9 cellular contexts compared by ENCODE assay signal in genomic region chr6:16725145-16725864, GRCh38. TPM values are rescaled to one million over a fixed set of nuclear protein-coding genes. Genes with fewer than 3 reads are reported as not detected.
DNase-seq lines count a peak whose midpoint lies in the region; ATAC-seq and TF ChIP-seq lines count a peak whose summit lies in the region.
"Had no signal": no experiment of that assay in that cellular context is flagged by ENCODE, and none has a peak within 500 bp of the region (broad histone marks: within the 10 kb centered on the region; RNA-seq: fewer than 3 reads in every experiment).

No MANE protein-coding gene starts in this region.

- H3K9me3 Mint-ChIP-seq in WTC11: no peaks in the 10 kb centered on the region
- H3K9me3 Mint-ChIP-seq in stimulated activated effector memory CD8-positive, alpha-beta T cell treated with anti-CD3 and anti-CD28 coated beads, Interleukin-12 subunit alpha, Interleukin-12 subunit beta, amount 100 ng/mL, for 72 hours: no peaks in the 10 kb centered on the region
- H3K9me3 Mint-ChIP-seq in T-helper 2 cell treated with Interferon-gamma antibody and Interleukin-4, amounts not matched to agents 5 μg/mL and 100 μg/mL, for 36 hours: no peaks in the 10 kb centered on the region

- H3K4me1 ChIP-seq in HEK293 (ENCODE audit: control insufficient read depth, insufficient read depth, low read length): peaks cover 70% of the 10 kb centered on the region

- peak overlapping the region; percentile 59; the same call in 1 of the 2 replicates for H3K27ac Mint-ChIP-seq in WTC11
- H3K27ac Mint-ChIP-seq in stimulated activated effector memory CD8-positive, alpha-beta T cell treated with anti-CD3 and anti-CD28 coated beads, Interleukin-12 subunit alpha, Interleukin-12 subunit beta, amount 100 ng/mL, for 72 hours: peak overlapping the region; percentile 26
- no peak overlapping the region for H3K27ac Mint-ChIP-seq in T-helper 2 cell treated with Interferon-gamma antibody and Interleukin-4, amounts not matched to agents 5 μg/mL and 100 μg/mL, for 36 hours

- CTCF ChIA-PET in HEK293 (lab: Yijun Ruan, JAX): interaction anchor here (0.8 to 3.9 kb wide), 8 partner anchors 9 to 408 kb away, joined by 3 to 22 read pairs (median 5); no protein-coding TSS in a partner anchor
- CTCF ChIA-PET in WTC11 (lab: Charles Lee): interaction anchor here (0.9 to 1.1 kb wide), 2 partner anchors 36 to 439 kb away, joined by 3 to 4 read pairs; partner anchors contain the start of gene ATXN1

- no peaks in the 10 kb centered on the region for H3K27me3 Mint-ChIP-seq in WTC11 (ENCODE audit: low read depth)
- no peaks in the 10 kb centered on the region for H3K27me3 Mint-ChIP-seq in T-helper 2 cell treated with Interferon-gamma antibody and Interleukin-4, amounts not matched to agents 5 μg/mL and 100 μg/mL, for 36 hours (ENCODE audit: low read depth)

- H3K36me3 Mint-ChIP-seq in WTC11: no peaks in the 10 kb centered on the region
- H3K36me3 Mint-ChIP-seq in stimulated activated effector memory CD8-positive, alpha-beta T cell treated with anti-CD3 and anti-CD28 coated beads, Interleukin-12 subunit alpha, Interleukin-12 subunit beta, amount 100 ng/mL, for 72 hours: peaks cover 26% of the 10 kb centered on the region
- H3K36me3 Mint-ChIP-seq in T-helper 2 cell treated with Interferon-gamma antibody and Interleukin-4, amounts not matched to agents 5 μg/mL and 100 μg/mL, for 36 hours (ENCODE audit: low read depth): peaks cover 26% of the 10 kb centered on the region

- ATAC-seq in WTC11 (no peak), GM19035 (IDR thresholded peaks at IDR 0.05; ENCODE audit: unreplicated experiment) (no peak)
- no peak for ATAC-seq in stimulated activated effector memory CD8-positive, alpha-beta T cell treated with anti-CD3 and anti-CD28 coated beads, Interleukin-12 subunit alpha, Interleukin-12 subunit beta, amount 100 ng/mL, for 72 hours
- no peak for ATAC-seq in activated CD4-positive, CD25-positive, alpha-beta regulatory T cell treated with anti-CD3 and anti-CD28 coated beads, Interleukin-2, amount 50 U/mL, for 24 hours

- H3K4me3 Mint-ChIP-seq in WTC11: no peak overlapping the region
- H3K4me3 Mint-ChIP-seq in stimulated activated effector memory CD8-positive, alpha-beta T cell treated with anti-CD3 and anti-CD28 coated beads, Interleukin-12 subunit alpha, Interleukin-12 subunit beta, amount 100 ng/mL, for 72 hours: no peak overlapping the region
- H3K4me3 Mint-ChIP-seq in T-helper 2 cell treated with Interferon-gamma antibody and Interleukin-4, amounts not matched to agents 5 μg/mL and 100 μg/mL, for 36 hours: no peak overlapping the region

- H3K36me3 ChIP-seq in HEK293 (ENCODE audit: control insufficient read depth in 2 of 2, insufficient read depth in 1 of 2, low read length in 2 of 2): no peaks in the 10 kb centered on the region

- POLR2A ChIA-PET in HEK293 (lab: Yijun Ruan, JAX) (interaction anchor here (0.5 to 3.8 kb wide), 5 partner anchors 8 to 597 kb away, joined by 3 to 17 read pairs (median 5); partner anchors contain the start of gene ATXN1), WTC11 (lab: Charles Lee) (no interaction called here)

- H3K4me3 ChIP-seq in HEK293 (ENCODE audit: low read depth, low read length): no peak overlapping the region

- H3K9me3 ChIP-seq in HEK293 (ENCODE audit: control insufficient read depth, insufficient read depth, low read depth, low read length): no peaks in the 10 kb centered on the region

- DNase-seq in WTC11 (ENCODE audit: low spot score): no peak
- DNase-seq in hepatic stellate cell (ENCODE audit: low spot score): peak; percentile 19
- DNase-seq in stimulated activated effector memory CD8-positive, alpha-beta T cell treated with anti-CD3 and anti-CD28 coated beads, Interleukin-12 subunit alpha, Interleukin-12 subunit beta, amount 100 ng/mL, for 72 hours (ENCODE audit: low spot score in 2 of 2): no peak
- no peak for DNase-seq in activated gamma-delta T cell (lab: John Stamatoyannopoulos, UW)
- no peak for DNase-seq in T-helper 2 cell treated with Interferon-gamma antibody and Interleukin-4, amounts not matched to agents 5 μg/mL and 100 μg/mL, for 36 hours (ENCODE audit: low spot score)
- DNase-seq: amygdala had no signal

- no peak for TF ChIP-seq CTCF in HEK293 (tag by site-specific recombination; IDR thresholded peaks at IDR 0.05)
- no peak for TF ChIP-seq CTCF in WTC11 (IDR thresholded peaks at IDR 0.05)

- H3K4me1 Mint-ChIP-seq in WTC11: peaks cover 28% of the 10 kb centered on the region
- H3K4me1 Mint-ChIP-seq in stimulated activated effector memory CD8-positive, alpha-beta T cell treated with anti-CD3 and anti-CD28 coated beads, Interleukin-12 subunit alpha, Interleukin-12 subunit beta, amount 100 ng/mL, for 72 hours: peaks cover 40% of the 10 kb centered on the region
- H3K4me1 Mint-ChIP-seq in T-helper 2 cell treated with Interferon-gamma antibody and Interleukin-4, amounts not matched to agents 5 μg/mL and 100 μg/mL, for 36 hours (ENCODE audit: low read depth): peaks cover 56% of the 10 kb centered on the region

- H3K27ac ChIP-seq in HEK293 (ENCODE audit: extremely low read depth, low read depth, low read length): peak overlapping the region; percentile 74

TF ChIP-seq in HEK293, 187 proteins besides CTCF, POLR2A, EP300 and RAD21 (continues in another document):
- TF ChIP-seq ZFP69B (tag by site-specific recombination; IDR thresholded peaks at IDR 0.05) (peak; percentile 37; the same call in 1 of the 2 replicates), ZBTB48 (tag by site-specific recombination; IDR thresholded peaks at IDR 0.05) (no peak), OSR2 (tag by site-specific recombination; IDR thresholded peaks at IDR 0.05) (peak; percentile 45; the same call in 1 of the 2 replicates), ZEB2 (tag by site-specific recombination; IDR thresholded peaks at IDR 0.05) (peak; percentile 64), INSM2 (tag by site-specific recombination; IDR thresholded peaks at IDR 0.05) (no peak), REPIN1 (tag by site-specific recombination; IDR thresholded peaks at IDR 0.05; ENCODE audit: low read depth) (no peak), ZNF366 (tag by site-specific recombination; conservative IDR thresholded peaks at IDR 0.05) (0 out of 2 replicates have a peak, but pooled peaks have one; percentile 14), ZNF629 (tag by site-specific recombination; IDR thresholded peaks at IDR 0.05) (peak; percentile 40)

TF ChIP-seq in WTC11, 78 proteins besides CTCF, POLR2A, EP300 and RAD21:
- TF ChIP-seq RORB (CRISPR knock-in tag; IDR thresholded peaks at IDR 0.05): no peak
- TF ChIP-seq MYBL2 (CRISPR knock-in tag; IDR thresholded peaks at IDR 0.05): no peak
- no peak for TF ChIP-seq SMAD3 (CRISPR knock-in tag; IDR thresholded peaks at IDR 0.05; ENCODE audit: borderline replicate concordance)
TF ChIP-seq in WTC11: peak in this region for 0.

RNA-seq across cellular contexts. Expression of gene ATXN1, which starts 36.0 kb away (rescaled TPM):
- total RNA-seq in WTC11 (2021): 7.5 to 8.8 TPM (median 8.1 TPM) in 3 replicates
